ENCODE assay signal across 8 cellular contexts in the genomic region with DNA sequence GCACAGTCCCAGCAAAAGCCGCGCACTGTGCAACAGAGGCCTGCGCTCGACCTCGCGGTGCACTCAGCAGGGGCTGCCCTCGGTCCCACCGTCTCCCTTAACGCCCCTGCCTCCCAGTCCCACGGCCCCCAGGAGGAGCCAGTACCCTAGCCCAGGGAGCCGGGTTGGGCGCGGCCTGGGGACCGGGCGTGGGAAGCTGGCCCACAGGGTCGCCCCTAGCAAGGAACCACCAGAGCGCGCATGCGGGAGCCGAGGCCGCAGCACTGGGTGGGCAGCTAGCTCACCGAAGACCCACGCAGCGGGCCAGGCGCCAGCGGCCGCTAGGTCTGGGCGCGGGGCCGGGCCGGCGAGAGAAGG. TPM values are rescaled to one million over a fixed set of nuclear protein-coding genes. Genes with fewer than 3 reads are reported as not detected.
DNase-seq lines count a peak whose midpoint lies in the region; ATAC-seq and TF ChIP-seq lines count a peak whose summit lies in the region.

No MANE protein-coding gene starts in this region.

- H3K27ac ChIP-seq in PC-3 (ENCODE audit: low read length) (no peak overlapping the region), prostate gland (peak overlapping the region; percentile 53 to 64), RWPE1 (no peak overlapping the region)

- DNase-seq in PC-3 (no peak), Right ventricle myocardium superior (no peak), prostate gland (ENCODE audit: low spot score) (no peak), RWPE1 (ENCODE audit: low spot score) (no peak), EL (no peak)
- DNase-seq in activated CD4-positive, alpha-beta T cell treated with anti-CD3 and anti-CD28 coated beads for 4 hours = no peak

- CTCF ChIA-PET in PC-3 (lab: Charles Lee) (no interaction called here), RWPE1 (lab: Yijun Ruan, JAX) (interaction anchor here (0.6 to 2.0 kb wide), 6 partner anchors 9 to 60 kb away, joined by 3 to 16 read pairs (median 4); no protein-coding TSS in a partner anchor)

- H4K20me1 ChIP-seq in PC-3 (ENCODE audit: low read length) = no peaks in the 10 kb centered on the region

- TF ChIP-seq POLR2A in prostate gland (IDR thresholded peaks at IDR 0.05) = no peak

- H3K9me3 ChIP-seq in PC-3 (ENCODE audit: low read length) (no peaks in the 10 kb centered on the region), prostate gland (no peaks in the 10 kb centered on the region)

- POLR2A ChIA-PET in PC-3 (lab: Charles Lee; ENCODE audit: unreplicated experiment) (interaction anchor here (0.5 kb wide), 1 partner anchor 203 kb away, joined by 10 read pairs; no protein-coding TSS in a partner anchor), RWPE1 (lab: Yijun Ruan, JAX; ENCODE audit: low non-redundant PET) (no interaction called here)

- 33% methylated on average over 12 of the region's 32 CpGs for WGBS in prostate gland

- H3K4me1 ChIP-seq in PC-3 (ENCODE audit: insufficient read depth, low read length) = peaks cover 10% of the 10 kb centered on the region; the same call in 1 of the 2 replicates
- H3K4me1 ChIP-seq in prostate gland (replicated peaks) = peaks cover 11% of the 10 kb centered on the region

- H2AFZ ChIP-seq in PC-3 (ENCODE audit: low read length) = peak overlapping the region; percentile 82

- H3K36me3 ChIP-seq in PC-3 (ENCODE audit: low read depth, low read length) = no peaks in the 10 kb centered on the region
- no peaks in the 10 kb centered on the region for H3K36me3 ChIP-seq in prostate gland

- ATAC-seq in GM18907 (IDR thresholded peaks at IDR 0.05; ENCODE audit: unreplicated experiment) = peak; percentile 9
- ATAC-seq in PC-3 = peak; percentile 2
- peak; percentile 41 for ATAC-seq in Right ventricle myocardium superior (ENCODE audit: poor library complexity)
- no peak for ATAC-seq in GM19397 (IDR thresholded peaks at IDR 0.05; ENCODE audit: unreplicated experiment)

- BruUV-seq in PC-3 (replicated peaks; lab: Mats Ljungman, UMichigan) = no TSS peak

- H3K9me2 ChIP-seq in PC-3 (replicated peaks; ENCODE audit: low read length) = no peaks in the 10 kb centered on the region

- H3F3A ChIP-seq in PC-3 (ENCODE audit: low read length, unreplicated experiment) = no peaks in the 10 kb centered on the region

- no peaks in the 10 kb centered on the region for H3K79me2 ChIP-seq in PC-3 (ENCODE audit: low read length)

- H3K27me3 ChIP-seq in PC-3 (ENCODE audit: low read length) = no peaks in the 10 kb centered on the region
- H3K27me3 ChIP-seq in prostate gland (replicated peaks; ENCODE audit: insufficient read depth) = no peaks in the 10 kb centered on the region

- H3K4me2 ChIP-seq in PC-3 (ENCODE audit: low read length) = peak overlapping the region; percentile 81

- H3K9ac ChIP-seq in PC-3 (ENCODE audit: low read length) = peak overlapping the region; percentile 75

- peak overlapping the region; percentile 66 for H3K4me3 ChIP-seq in PC-3 (ENCODE audit: low read length)
- H3K4me3 ChIP-seq in prostate gland = peak overlapping the region; percentile 54 to 68

- TF ChIP-seq CTCF in PC-3 (conservative IDR thresholded peaks at IDR 0.05; ENCODE audit: low read depth, low read length) (no peak), prostate gland (IDR thresholded peaks at IDR 0.05) (no peak), RWPE1 (conservative IDR thresholded peaks at IDR 0.05; ENCODE audit: low read depth) (no peak)

- intact Hi-C loops in PC-3 (cut with micrococcal nuclease) (loop anchor here (1.0 to 10.0 kb wide), 3 partner anchors 60 to 403 kb away; a partner anchor contains a TSS), Right ventricle myocardium superior (cut with DNase I) (loop anchor here (10.0 kb wide), 1 partner anchor 183 kb away; no protein-coding TSS in a partner anchor), prostate gland (cut with DNase I) (loop anchor here (5.0 kb wide), 1 partner anchor 59 kb away; no protein-coding TSS in a partner anchor)

RNA-seq across cellular contexts. Expression of a gene that starts 21.6 kb away (rescaled TPM):
- total RNA-seq in PC-3 (2014; rRNA removed) (22.6 and 25.3 TPM in 2 replicates), Right ventricle myocardium superior (2.4 TPM), prostate gland (10 to 100 TPM; 17.0 to 21.4 TPM)

Comparison
In these comparisons a context has a peak if more than half of its experiments do, and no peak if none do; other contexts are left out.
1. H3K27ac ChIP-seq: peak in prostate gland (2 of 2); none in PC-3 (single experiment) and RWPE1 (single experiment).